ENCODE assay signal across 9 cellular contexts in genomic region chr2:120662746-120663145, GRCh38.
"Had no signal": no experiment of that assay in that cellular context is flagged by ENCODE, and none has a peak within 500 bp of the region (broad histone marks: within the 10 kb centered on the region; RNA-seq: fewer than 3 reads in every experiment).

No MANE protein-coding gene starts in this region.

- H3K9me3 ChIP-seq: HAP-1 had no signal

- FAIRE-seq: HepG2 had no signal

- H3K4me3 ChIP-seq: GM23248, HAP-1 had no signal

- ATAC-seq: HCT116, HepG2 had no signal

- H3K4me3 Mint-ChIP-seq: HFFc6, IgD-negative memory B cell had no signal

- H3K27me3 Mint-ChIP-seq: IgD-negative memory B cell had no signal

- H3K4me1 Mint-ChIP-seq: IgD-negative memory B cell had no signal

- H3K27ac ChIP-seq: GM23248, HL-60 had no signal

- H3K36me3 ChIP-seq: HAP-1 had no signal

- H2AFZ ChIP-seq: GM23248 had no signal

- H3K4me1 ChIP-seq: HAP-1 had no signal

- DNase-seq: GM23248, GOT3, H7, HFFc6 had no signal

- H3K9ac ChIP-seq: GM23248 had no signal

- H3K27ac Mint-ChIP-seq: HFFc6, IgD-negative memory B cell had no signal
